In genomic region chr9:112334319-112334828, GRCh38 we compare ENCODE assay signal across 8 cellular contexts. TPM values are rescaled to one million over a fixed set of nuclear protein-coding genes. Genes with fewer than 3 reads are reported as not detected.
A peak's percentile ranks its signal among the peaks of the same experiment; 100 is the strongest.
DNase-seq lines count a peak whose midpoint lies in the region; ATAC-seq and TF ChIP-seq lines count a peak whose summit lies in the region.

No MANE protein-coding gene starts in this region.

- H3K27me3 ChIP-seq in GM06990 (replicated peaks; ENCODE audit: control insufficient read depth, insufficient read depth, low read length) (no peaks in the 10 kb centered on the region), skeletal muscle tissue (ENCODE audit: control insufficient read depth in 3 of 3, insufficient read depth in 3 of 3, low read length in 3 of 3) (no peaks in the 10 kb centered on the region)

- H3K4me3 Mint-ChIP-seq in activated T-cell treated with anti-CD3 and anti-CD28 coated beads, Interleukin-2, amount 50 U/mL, for 72 hours, result peak overlapping the region; percentile 95
- H3K4me3 Mint-ChIP-seq in glutamatergic neuron (ENCODE audit: unreplicated experiment), result peak overlapping the region; percentile 89

- H3K36me3 ChIP-seq in GM06990 (ENCODE audit: control insufficient read depth, insufficient read depth, low read length), result no peaks in the 10 kb centered on the region
- H3K36me3 ChIP-seq in skeletal muscle tissue (ENCODE audit: control insufficient read depth in 3 of 3, insufficient read depth in 3 of 3, low read length in 3 of 3), result no peaks in the 10 kb centered on the region

- H3K4me1 ChIP-seq in skeletal muscle tissue (ENCODE audit: control insufficient read depth in 3 of 3, insufficient read depth in 3 of 3, low read length in 3 of 3), result peaks cover 0 to 17% (median 4%) of the 10 kb centered on the region in 3 donors

- peak; percentile 7 to 20 for ATAC-seq in activated T-cell treated with anti-CD3 and anti-CD28 coated beads, Interleukin-2, amount 50 U/mL, for 72 hours (replicated peaks in 1 of 2)
- no peak for ATAC-seq in GM21529 (IDR thresholded peaks at IDR 0.05; ENCODE audit: unreplicated experiment)

- H3K9me3 Mint-ChIP-seq in activated T-cell treated with anti-CD3 and anti-CD28 coated beads, Interleukin-2, amount 50 U/mL, for 72 hours, result no peaks in the 10 kb centered on the region
- peaks cover 6% of the 10 kb centered on the region for H3K9me3 Mint-ChIP-seq in glutamatergic neuron (ENCODE audit: unreplicated experiment)

- peak overlapping the region; percentile 79 for H3K27ac ChIP-seq in skeletal muscle tissue (ENCODE audit: low read depth, low read length)

- DNase-seq in GM06990 (ENCODE audit: extremely low read depth, insufficient read length) (peak; percentile 38), NAMALWA (ENCODE audit: low spot score) (peak; percentile 66), glutamatergic neuron (no peak), NCI-H1436 treated with DMSO at 0.1 percent for 48 hours (lab: John Stamatoyannopoulos, UW) (no peak)
- DNase-seq in activated T-cell treated with anti-CD3 and anti-CD28 coated beads, Interleukin-2, amount 50 U/mL, for 72 hours, result peak; percentile 62 to 63
- no peak for DNase-seq in activated CD4-positive, CD25-positive, alpha-beta regulatory T cell treated with anti-CD3 and anti-CD28 coated beads, Interleukin-2, amount 50 U/mL, for 72 hours

- H3K9me3 ChIP-seq in skeletal muscle tissue (ENCODE audit: control insufficient read depth in 3 of 3, low read length in 3 of 3), result no peaks in the 10 kb centered on the region

- TF ChIP-seq CTCF in GM06990 (IDR thresholded peaks at IDR 0.05; ENCODE audit: insufficient read depth, low read length, poor library complexity, severe bottlenecking) (no peak), glutamatergic neuron (IDR thresholded peaks at IDR 0.05; ENCODE audit: partially characterized antibody, unreplicated experiment) (no peak)

- H3K4me1 Mint-ChIP-seq in activated T-cell treated with anti-CD3 and anti-CD28 coated beads, Interleukin-2, amount 50 U/mL, for 72 hours (ENCODE audit: low read depth), result peaks cover 40% of the 10 kb centered on the region
- peaks cover 6% of the 10 kb centered on the region for H3K4me1 Mint-ChIP-seq in glutamatergic neuron (ENCODE audit: low read depth, unreplicated experiment)

- H3K27ac Mint-ChIP-seq in activated T-cell treated with anti-CD3 and anti-CD28 coated beads, Interleukin-2, amount 50 U/mL, for 72 hours, result peak overlapping the region; percentile 98
- H3K27ac Mint-ChIP-seq in glutamatergic neuron (ENCODE audit: unreplicated experiment), result peak overlapping the region; percentile 93

- peaks cover 2% of the 10 kb centered on the region in 2 donors for H3K36me3 Mint-ChIP-seq in activated T-cell treated with anti-CD3 and anti-CD28 coated beads, Interleukin-2, amount 50 U/mL, for 72 hours (ENCODE audit: insufficient read depth in 2 of 2)
- H3K36me3 Mint-ChIP-seq in glutamatergic neuron (ENCODE audit: unreplicated experiment), result no peaks in the 10 kb centered on the region

- H3K4me3 ChIP-seq in GM06990 (replicated peaks; ENCODE audit: low read depth, low read length) (peak overlapping the region; percentile 79), skeletal muscle tissue (ENCODE audit: low read length in 3 of 3) (peak overlapping the region; percentile 76 to 78 (median 78))

- H3K27me3 Mint-ChIP-seq in activated T-cell treated with anti-CD3 and anti-CD28 coated beads, Interleukin-2, amount 50 U/mL, for 72 hours (ENCODE audit: low read depth), result no peaks in the 10 kb centered on the region
- peaks cover 4% of the 10 kb centered on the region for H3K27me3 Mint-ChIP-seq in glutamatergic neuron (ENCODE audit: unreplicated experiment)

- peak overlapping the region; percentile 80 to 88 (median 86) for H3K9ac ChIP-seq in skeletal muscle tissue (ENCODE audit: low read depth in 1 of 3, low read length in 3 of 3)

RNA-seq across cellular contexts. Expression of gene PTBP3, which starts 1.0 kb away (rescaled TPM):
- 100 to 1,000 TPM; 125 to 138 TPM for total RNA-seq in activated T-cell treated with anti-CD3 and anti-CD28 coated beads, Interleukin-2, amount 50 U/mL, for 72 hours
- 48.6 TPM for total RNA-seq in glutamatergic neuron (ENCODE audit: unreplicated experiment)
- total RNA-seq in skeletal muscle tissue, result 19.3 TPM

RNA-seq across cellular contexts. Expression of gene HSDL2, which starts 45.5 kb away (rescaled TPM):
- total RNA-seq in activated T-cell treated with anti-CD3 and anti-CD28 coated beads, Interleukin-2, amount 50 U/mL, for 72 hours, result 10 to 100 TPM; 27.3 to 33.1 TPM
- total RNA-seq in glutamatergic neuron (ENCODE audit: unreplicated experiment) (4.8 TPM), skeletal muscle tissue (40.7 TPM)

Comparison
In these comparisons a context has a peak if more than half of its experiments do, and no peak if none do; other contexts are left out.
1. DNase-seq: peak in GM06990 (single experiment), NAMALWA (single experiment) and activated T-cell treated with anti-CD3 and anti-CD28 coated beads, Interleukin-2, amount 50 U/mL, for 72 hours (2 of 2); none in glutamatergic neuron (single experiment), activated CD4-positive, CD25-positive, alpha-beta regulatory T cell treated with anti-CD3 and anti-CD28 coated beads, Interleukin-2, amount 50 U/mL, for 72 hours (single experiment) and NCI-H1436 treated with DMSO at 0.1 percent for 48 hours (single experiment).